1 cellular context compared by ENCODE assay signal in the genomic region with DNA sequence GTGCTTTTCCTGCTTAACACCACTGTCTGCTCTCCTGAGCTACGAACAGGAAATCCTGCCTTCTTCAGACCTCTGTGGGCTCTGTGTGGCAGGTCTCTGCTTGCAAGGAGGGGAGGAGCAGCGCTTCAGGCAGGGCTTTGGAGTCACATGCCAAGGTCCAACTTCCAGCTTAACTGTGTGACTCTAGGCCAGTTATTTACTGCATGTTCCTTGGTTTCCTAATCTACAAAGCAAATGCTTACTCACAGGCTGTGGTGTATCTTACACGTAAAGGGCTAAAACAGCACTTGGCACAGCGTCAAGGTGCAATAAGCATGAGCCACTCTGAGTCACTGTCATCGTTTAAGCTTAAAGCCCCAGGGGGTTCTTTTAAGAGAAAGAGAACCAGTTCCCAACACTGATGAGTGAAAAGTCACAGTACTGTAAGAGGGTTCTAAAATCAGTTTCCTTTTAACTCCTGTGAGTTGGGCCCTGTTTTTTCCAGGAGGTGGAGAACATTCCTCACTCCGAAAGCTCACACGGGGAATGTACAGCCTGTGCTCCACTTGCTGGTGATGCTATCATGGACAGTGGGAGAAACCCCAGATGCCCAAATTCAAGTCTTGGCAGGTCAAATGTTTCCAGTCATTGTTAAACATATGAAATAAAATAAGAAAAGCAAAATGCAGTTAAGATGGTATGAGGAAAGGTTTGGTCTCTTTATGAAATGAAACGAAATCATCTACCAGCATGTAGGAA.
A peak's percentile ranks its signal among the peaks of the same experiment; 100 is the strongest.
TF ChIP-seq lines count a peak whose summit lies in the region.

No MANE protein-coding gene starts in this region.

TF ChIP-seq in SK-N-SH, 30 proteins besides CTCF, POLR2A, EP300 and RAD21 (continued from another document):
- TF ChIP-seq, protein P1, sequence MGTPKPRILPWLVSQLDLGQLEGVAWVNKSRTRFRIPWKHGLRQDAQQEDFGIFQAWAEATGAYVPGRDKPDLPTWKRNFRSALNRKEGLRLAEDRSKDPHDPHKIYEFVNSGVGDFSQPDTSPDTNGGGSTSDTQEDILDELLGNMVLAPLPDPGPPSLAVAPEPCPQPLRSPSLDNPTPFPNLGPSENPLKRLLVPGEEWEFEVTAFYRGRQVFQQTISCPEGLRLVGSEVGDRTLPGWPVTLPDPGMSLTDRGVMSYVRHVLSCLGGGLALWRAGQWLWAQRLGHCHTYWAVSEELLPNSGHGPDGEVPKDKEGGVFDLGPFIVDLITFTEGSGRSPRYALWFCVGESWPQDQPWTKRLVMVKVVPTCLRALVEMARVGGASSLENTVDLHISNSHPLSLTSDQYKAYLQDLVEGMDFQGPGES (IDR thresholded peaks at IDR 0.05; ENCODE audit: low read depth, low read length), result no peak
- TF ChIP-seq TAF1 (IDR thresholded peaks at IDR 0.05; ENCODE audit: borderline replicate concordance, low read depth, low read length) (no peak), GABPA (IDR thresholded peaks at IDR 0.05; ENCODE audit: low read depth) (peak; percentile 52), EZH2phosphoT487 (IDR thresholded peaks at IDR 0.05; ENCODE audit: borderline replicate concordance, low read depth) (no peak), FOXJ3 (CRISPR knock-in tag; IDR thresholded peaks at IDR 0.05) (no peak), MEF2A (IDR thresholded peaks at IDR 0.05; ENCODE audit: borderline replicate concordance, low read depth) (peak; percentile 37; the same call in 1 of the 2 replicates), NRF1 (IDR thresholded peaks at IDR 0.05; ENCODE audit: low read depth, low read length) (no peak), RCOR1 (IDR thresholded peaks at IDR 0.05; ENCODE audit: low read length) (0 out of 2 replicates have a peak, but pooled peaks have one; percentile 18), NFIC (IDR thresholded peaks at IDR 0.05; ENCODE audit: borderline replicate concordance) (peak; percentile 96), ELF1 (IDR thresholded peaks at IDR 0.05) (no peak; the same call in 1 of the 2 replicates), FOSL2 (IDR thresholded peaks at IDR 0.05; ENCODE audit: borderline replicate concordance, low read depth) (peak; percentile 92), YY1 (IDR thresholded peaks at IDR 0.05; ENCODE audit: low read depth) (no peak), TEAD4 (IDR thresholded peaks at IDR 0.05; ENCODE audit: borderline replicate concordance, insufficient read depth) (peak; percentile 12; the same call in 1 of the 2 replicates)
- TF ChIP-seq, protein P2, sequence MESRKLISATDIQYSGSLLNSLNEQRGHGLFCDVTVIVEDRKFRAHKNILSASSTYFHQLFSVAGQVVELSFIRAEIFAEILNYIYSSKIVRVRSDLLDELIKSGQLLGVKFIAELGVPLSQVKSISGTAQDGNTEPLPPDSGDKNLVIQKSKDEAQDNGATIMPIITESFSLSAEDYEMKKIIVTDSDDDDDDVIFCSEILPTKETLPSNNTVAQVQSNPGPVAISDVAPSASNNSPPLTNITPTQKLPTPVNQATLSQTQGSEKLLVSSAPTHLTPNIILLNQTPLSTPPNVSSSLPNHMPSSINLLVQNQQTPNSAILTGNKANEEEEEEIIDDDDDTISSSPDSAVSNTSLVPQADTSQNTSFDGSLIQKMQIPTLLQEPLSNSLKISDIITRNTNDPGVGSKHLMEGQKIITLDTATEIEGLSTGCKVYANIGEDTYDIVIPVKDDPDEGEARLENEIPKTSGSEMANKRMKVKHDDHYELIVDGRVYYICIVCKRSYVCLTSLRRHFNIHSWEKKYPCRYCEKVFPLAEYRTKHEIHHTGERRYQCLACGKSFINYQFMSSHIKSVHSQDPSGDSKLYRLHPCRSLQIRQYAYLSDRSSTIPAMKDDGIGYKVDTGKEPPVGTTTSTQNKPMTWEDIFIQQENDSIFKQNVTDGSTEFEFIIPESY (IDR thresholded peaks at IDR 0.05; ENCODE audit: borderline replicate concordance, low read depth), result 0 out of 2 replicates have a peak, but pooled peaks have one; percentile 58
- TF ChIP-seq, protein P3, sequence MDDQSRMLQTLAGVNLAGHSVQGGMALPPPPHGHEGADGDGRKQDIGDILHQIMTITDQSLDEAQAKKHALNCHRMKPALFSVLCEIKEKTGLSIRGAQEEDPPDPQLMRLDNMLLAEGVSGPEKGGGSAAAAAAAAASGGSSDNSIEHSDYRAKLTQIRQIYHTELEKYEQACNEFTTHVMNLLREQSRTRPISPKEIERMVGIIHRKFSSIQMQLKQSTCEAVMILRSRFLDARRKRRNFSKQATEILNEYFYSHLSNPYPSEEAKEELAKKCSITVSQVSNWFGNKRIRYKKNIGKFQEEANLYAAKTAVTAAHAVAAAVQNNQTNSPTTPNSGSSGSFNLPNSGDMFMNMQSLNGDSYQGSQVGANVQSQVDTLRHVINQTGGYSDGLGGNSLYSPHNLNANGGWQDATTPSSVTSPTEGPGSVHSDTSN (IDR thresholded peaks at IDR 0.05), result peak; percentile 54; the same call in 1 of the 2 replicates
